Comparison of ENCODE assay signal across 19 cellular contexts in the genomic region with DNA sequence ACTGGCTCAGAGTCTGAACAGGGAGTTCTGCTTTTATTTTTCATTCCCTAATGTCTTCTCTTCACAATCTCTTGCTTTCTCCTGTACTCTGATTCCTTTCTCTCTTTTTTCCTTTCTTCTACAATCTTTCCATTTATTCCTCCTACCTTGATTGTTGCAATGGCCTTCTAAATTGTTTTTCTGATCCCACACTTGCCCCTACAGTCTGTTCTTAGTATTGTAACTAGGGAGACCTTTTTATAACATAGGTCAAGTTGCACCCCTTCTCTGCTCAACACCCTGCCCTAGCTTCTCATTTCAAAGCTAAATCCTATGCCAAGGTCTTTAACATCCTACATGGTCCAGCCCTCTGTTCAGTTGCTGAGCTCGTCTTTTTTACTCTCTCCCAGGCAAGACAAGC.
DNase-seq lines count a peak whose midpoint lies in the region; ATAC-seq and TF ChIP-seq lines count a peak whose summit lies in the region.
"Had no signal": no experiment of that assay in that cellular context is flagged by ENCODE, and none has a peak within 500 bp of the region (broad histone marks: within the 10 kb centered on the region; RNA-seq: fewer than 3 reads in every experiment).

No MANE protein-coding gene starts in this region.

- no peak overlapping the region for H3K4me3 Mint-ChIP-seq in endodermal cell
- H3K4me3 Mint-ChIP-seq in neural crest cell, result no peak overlapping the region

- H3K27me3 ChIP-seq in OCI-LY3 (ENCODE audit: low read depth, low read length) (no peaks in the 10 kb centered on the region), endodermal cell (ENCODE audit: control insufficient read depth, insufficient read depth, low read length, poor library complexity, severe bottlenecking) (no peaks in the 10 kb centered on the region), testis (no peaks in the 10 kb centered on the region)
- H3K27me3 ChIP-seq: BE2C, MG63 had no signal

- no peaks in the 10 kb centered on the region for H3K36me3 ChIP-seq in OCI-LY3 (replicated peaks; ENCODE audit: low read depth, low read length)
- no peaks in the 10 kb centered on the region for H3K36me3 ChIP-seq in endodermal cell (ENCODE audit: control insufficient read depth, insufficient read depth, low read length)
- no peaks in the 10 kb centered on the region for H3K36me3 ChIP-seq in testis (ENCODE audit: low read depth, missing control alignments)
- H3K36me3 ChIP-seq: BE2C, MG63 had no signal

- 80 to 85% methylated on average over 1 of the region's 1 CpG for WGBS in endodermal cell (ENCODE audit: insufficient coverage in 1 of 2, insufficient read length in 1 of 2), 2 experiments
- WGBS in testis, 2 donors, result 68 to 73% methylated on average over 1 of the region's 1 CpG

- TF ChIP-seq CTCF in OCI-LY3 (IDR thresholded peaks at IDR 0.05; ENCODE audit: low read depth, low read length) (0 out of 2 replicates have a peak, but pooled peaks have one; percentile 5), endodermal cell (conservative IDR thresholded peaks at IDR 0.05) (peak; percentile 54), neural crest cell (conservative IDR thresholded peaks at IDR 0.05) (peak; percentile 24), testis (IDR thresholded peaks at IDR 0.05) (no peak)

- H3K4me1 Mint-ChIP-seq in endodermal cell (no peaks in the 10 kb centered on the region), neural crest cell (peaks cover 5% of the 10 kb centered on the region)

- no peaks in the 10 kb centered on the region for H3K27me3 Mint-ChIP-seq in endodermal cell (ENCODE audit: insufficient read depth)
- H3K27me3 Mint-ChIP-seq in neural crest cell (ENCODE audit: low read depth), result no peaks in the 10 kb centered on the region

- DNase-seq in endodermal cell (no peak), neural crest cell (ENCODE audit: low read depth, low spot score) (no peak), testis (no peak), SKM-1 treated with dmso at 0.1 percent for 144 hours (lab: John Stamatoyannopoulos, UW; ENCODE audit: unreplicated experiment) (no peak)
- DNase-seq: BE2C, HCEC 1CT, IMR-90, KG1, MG63, NCI-H2029, NCI-H446, NCI-H526 treated with DMSO at 0.1 percent for 48 hours, SIG-M5, SW 1271 had no signal

- H3K4me3 ChIP-seq in OCI-LY3 (ENCODE audit: low read length) (no peak overlapping the region), endodermal cell (ENCODE audit: low read length) (no peak overlapping the region), testis (no peak overlapping the region)
- H3K4me3 ChIP-seq: MG63, SK-N-MC had no signal

- H3K4me2 ChIP-seq in OCI-LY3 (ENCODE audit: low read length), result no peak overlapping the region

- no peaks in the 10 kb centered on the region for H3K36me3 Mint-ChIP-seq in endodermal cell (ENCODE audit: low read depth)
- H3K36me3 Mint-ChIP-seq in neural crest cell (ENCODE audit: low read depth), result peaks cover 2% of the 10 kb centered on the region

- no peaks in the 10 kb centered on the region for H4K20me1 ChIP-seq in OCI-LY3 (ENCODE audit: insufficient read depth, low read length)

- H3K4me1 ChIP-seq in OCI-LY3 (ENCODE audit: low read length) (no peaks in the 10 kb centered on the region), endodermal cell (ENCODE audit: control insufficient read depth, insufficient read depth, low read length) (peaks cover 2% of the 10 kb centered on the region), testis (no peaks in the 10 kb centered on the region)
- H3K4me1 ChIP-seq: BE2C had no signal

- TF ChIP-seq POLR2A in testis (IDR thresholded peaks at IDR 0.05), result no peak

- intact Hi-C loops in testis (cut with DNase I; ENCODE audit: low total_unique reads), result no loop called here

- ATAC-seq in HG02571 (IDR thresholded peaks at IDR 0.05; ENCODE audit: unreplicated experiment) (no peak), HG03280 (IDR thresholded peaks at IDR 0.05; ENCODE audit: unreplicated experiment) (no peak)
- ATAC-seq: Panc1 had no signal

- no peaks in the 10 kb centered on the region for H3K9me3 ChIP-seq in OCI-LY3 (ENCODE audit: insufficient read depth, low read length)
- peaks cover 16% of the 10 kb centered on the region for H3K9me3 ChIP-seq in endodermal cell (ENCODE audit: control insufficient read depth, low read length)
- H3K9me3 ChIP-seq in testis, result no peaks in the 10 kb centered on the region
- H3K9me3 ChIP-seq: BE2C had no signal

- H3K27ac ChIP-seq in OCI-LY3 (ENCODE audit: low read length), result no peak overlapping the region
- H3K27ac ChIP-seq in endodermal cell (ENCODE audit: low read depth, low read length), result no peak overlapping the region
- no peak overlapping the region for H3K27ac ChIP-seq in testis
- H3K27ac ChIP-seq: SK-N-MC had no signal

- H3K27ac Mint-ChIP-seq in endodermal cell (no peak overlapping the region), neural crest cell (ENCODE audit: unreplicated experiment) (no peak overlapping the region)

- no peaks in the 10 kb centered on the region for H3K79me2 ChIP-seq in OCI-LY3 (ENCODE audit: low read length)

- H3K9me3 Mint-ChIP-seq in endodermal cell (peaks cover 11% of the 10 kb centered on the region), neural crest cell (peaks cover 6% of the 10 kb centered on the region)

- no peak overlapping the region for H3K9ac ChIP-seq in OCI-LY3 (ENCODE audit: low read length)
- no peak overlapping the region for H3K9ac ChIP-seq in endodermal cell (ENCODE audit: extremely low read depth, low read length, poor library complexity, severe bottlenecking)

- no peak overlapping the region for H2AFZ ChIP-seq in OCI-LY3 (ENCODE audit: low read depth, low read length)

Comparison
In these comparisons a context has a peak if more than half of its experiments do, and no peak if none do; other contexts are left out.
1. CTCF ChIP-seq: peak in OCI-LY3 (single experiment), endodermal cell (single experiment) and neural crest cell (single experiment); none in testis (0 of 3).